Comparison of ENCODE assay signal across 9 cellular contexts in the genomic region with DNA sequence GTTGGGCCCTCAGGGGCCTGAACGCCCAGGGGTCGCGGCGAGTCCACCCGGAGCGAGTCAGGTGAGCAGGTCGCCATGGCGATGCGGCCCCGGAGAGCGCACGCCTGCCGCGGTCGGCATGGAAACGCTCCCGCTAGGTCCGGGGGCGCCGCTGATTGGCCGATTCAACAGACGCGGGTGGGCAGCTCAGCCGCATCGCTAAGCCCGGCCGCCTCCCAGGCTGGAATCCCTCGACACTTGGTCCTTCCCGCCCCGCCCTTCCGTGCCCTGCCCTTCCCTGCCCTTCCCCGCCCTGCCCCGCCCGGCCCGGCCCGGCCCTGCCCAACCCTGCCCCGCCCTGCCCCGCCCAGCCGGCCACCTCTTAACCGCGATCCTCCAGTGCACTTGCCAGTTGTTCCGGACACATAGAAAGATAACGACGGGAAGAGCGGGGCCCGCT. TPM values are rescaled to one million over a fixed set of nuclear protein-coding genes. Genes with fewer than 3 reads are reported as not detected.
DNase-seq lines count a peak whose midpoint lies in the region; ATAC-seq, FAIRE-seq and TF ChIP-seq lines count a peak whose summit lies in the region.
"Had no signal": no experiment of that assay in that cellular context is flagged by ENCODE, and none has a peak within 500 bp of the region (broad histone marks: within the 10 kb centered on the region; RNA-seq: fewer than 3 reads in every experiment).

A gene (plus strand): TSS at position 390 of the 439 bp plus-strand sequence. CDS start 562 bp downstream, outside the sequence.

- no peaks in the 10 kb centered on the region for H3K9me3 ChIP-seq in endothelial cell of umbilical vein (replicated peaks; ENCODE audit: control insufficient read depth, insufficient read depth, low read length)

- H3K27ac Mint-ChIP-seq in T-cell: no peak within 1 kb of the TSS
- H3K27ac Mint-ChIP-seq in naive thymus-derived CD8-positive, alpha-beta T cell: peak within 1 kb of the TSS in 1 of 10 donors; percentile 89

- in situ Hi-C loops in GM13976 (cut with MboI; ENCODE audit: low sequenced_read_pairs, unreplicated experiment): no loop called here

- peaks cover 8 to 20% (median 13%) of the 10 kb centered on the region in 3 donors for H3K4me1 Mint-ChIP-seq in T-cell
- H3K4me1 Mint-ChIP-seq in naive thymus-derived CD8-positive, alpha-beta T cell: peaks cover 0 to 14% (median 11%) of the 10 kb centered on the region in 4 donors

- H2AFZ ChIP-seq in endothelial cell of umbilical vein (ENCODE audit: low read depth, low read length): peak within 1 kb of the TSS; percentile 98

- TF ChIP-seq POLR2A in endothelial cell of umbilical vein (IDR thresholded peaks at IDR 0.05; ENCODE audit: low read depth, low read length): no peak

- DNase-seq in GM13976 (ENCODE audit: low spot score) (peak; percentile 64), T-cell (no peak), endothelial cell of umbilical vein (ENCODE audit: low read depth, low spot score) (no peak), HK-2 (ENCODE audit: unreplicated experiment) (no peak), activated gamma-delta T cell (lab: John Stamatoyannopoulos, UW) (no peak)
- no peak for DNase-seq in naive thymus-derived CD8-positive, alpha-beta T cell

- peak within 1 kb of the TSS; percentile 47 for H3K9ac ChIP-seq in endothelial cell of umbilical vein (replicated peaks; ENCODE audit: extremely low read depth, insufficient read depth, low read length)

- H3K27ac ChIP-seq in endothelial cell of umbilical vein (ENCODE audit: insufficient read depth, low read depth, low read length): no peak within 1 kb of the TSS

- no peaks in the 10 kb centered on the region for H3K36me3 Mint-ChIP-seq in T-cell
- no peaks in the 10 kb centered on the region for H3K36me3 Mint-ChIP-seq in naive thymus-derived CD8-positive, alpha-beta T cell

- no TSS peak for BruUV-seq in endothelial cell of umbilical vein (replicated peaks; lab: Mats Ljungman, UMichigan)

- no peaks in the 10 kb centered on the region for H3K36me3 ChIP-seq in endothelial cell of umbilical vein (ENCODE audit: control insufficient read depth in 2 of 2, extremely low read depth in 1 of 2, insufficient read depth in 2 of 2, low read length in 2 of 2)

- intact Hi-C loops in endothelial cell of umbilical vein (cut with micrococcal nuclease): no loop called here

- no peaks in the 10 kb centered on the region for H3K79me2 ChIP-seq in endothelial cell of umbilical vein (ENCODE audit: control insufficient read depth, insufficient read depth, low read length)

- H3K27me3 ChIP-seq in endothelial cell of umbilical vein (ENCODE audit: control insufficient read depth in 2 of 2, insufficient read depth in 2 of 2, low read length in 2 of 2): peaks cover 26 to 32% of the 10 kb centered on the region in 2 experiments

- dilution Hi-C loops in endothelial cell of umbilical vein (cut with MboI; ENCODE audit: extremely low pct_ligation_motif_present, low sequenced_read_pairs): no loop called here

- ATAC-seq in HG03354 (IDR thresholded peaks at IDR 0.05; ENCODE audit: poor library complexity, severe bottlenecking, unreplicated experiment): peak; percentile 68
- ATAC-seq in T-cell (replicated peaks in 1 of 4): peak in 2 of 4 experiments; percentile 17 to 32
- no peak for ATAC-seq in naive thymus-derived CD8-positive, alpha-beta T cell
- no peak for ATAC-seq in HG02610 (IDR thresholded peaks at IDR 0.05; ENCODE audit: unreplicated experiment)

- H3K4me2 ChIP-seq in endothelial cell of umbilical vein (ENCODE audit: insufficient read depth, low read length): peak within 1 kb of the TSS; percentile 91

- H3K9me1 ChIP-seq in endothelial cell of umbilical vein (replicated peaks; ENCODE audit: control insufficient read depth, extremely low read depth, insufficient read depth, low read length): no peaks in the 10 kb centered on the region

- H3K27me3 Mint-ChIP-seq in T-cell: peaks cover 59% of the 10 kb centered on the region in 2 donors
- peaks cover 35 to 81% (median 64%) of the 10 kb centered on the region in 5 donors for H3K27me3 Mint-ChIP-seq in naive thymus-derived CD8-positive, alpha-beta T cell

- peaks cover 24% of the 10 kb centered on the region for H3K4me1 ChIP-seq in endothelial cell of umbilical vein (ENCODE audit: control insufficient read depth, extremely low read depth, insufficient read depth, low read length)

- TF ChIP-seq CTCF in GM13976 (IDR thresholded peaks at IDR 0.05; ENCODE audit: borderline replicate concordance, control extremely low read depth, extremely low read depth, insufficient read depth, missing control alignments) (no peak), endothelial cell of umbilical vein (IDR thresholded peaks at IDR 0.05; ENCODE audit: extremely low read depth in 1 of 2, insufficient read depth in 1 of 2, low read depth in 1 of 2, low read length in 2 of 2) (no peak)

- peak within 1 kb of the TSS; percentile 46 to 84 (median 70) for H3K4me3 ChIP-seq in endothelial cell of umbilical vein (replicated peaks in 1 of 3; ENCODE audit: insufficient read depth in 1 of 3, low read depth in 1 of 3, low read length in 3 of 3)

- no peaks in the 10 kb centered on the region for H4K20me1 ChIP-seq in endothelial cell of umbilical vein (replicated peaks; ENCODE audit: control insufficient read depth, extremely low read depth, insufficient read depth, low read length)

- peak within 1 kb of the TSS; percentile 52 to 74 (median 53) for H3K4me3 Mint-ChIP-seq in T-cell
- H3K4me3 Mint-ChIP-seq in naive thymus-derived CD8-positive, alpha-beta T cell: peak within 1 kb of the TSS; percentile 61 to 76 (median 72)

- no peak for FAIRE-seq in endothelial cell of umbilical vein (lab: Jason Lieb, UNC)
- FAIRE-seq: TTC549 had no signal

- POLR2A ChIA-PET in T-cell (lab: Charles Lee) (no interaction called here), endothelial cell of umbilical vein (lab: Charles Lee) (no interaction called here)
- POLR2A ChIA-PET in naive thymus-derived CD8-positive, alpha-beta T cell (lab: Charles Lee): no interaction called here

- CTCF ChIA-PET in T-cell (lab: Charles Lee): no interaction called here
- CTCF ChIA-PET in endothelial cell of umbilical vein (lab: Charles Lee): interaction anchor here (1.0 to 1.9 kb wide), 3 partner anchors 10 to 304 kb away, joined by 3 to 8 read pairs (median 6); no protein-coding TSS in a partner anchor

- H3K9me3 Mint-ChIP-seq in T-cell: no peaks in the 10 kb centered on the region
- H3K9me3 Mint-ChIP-seq in naive thymus-derived CD8-positive, alpha-beta T cell: peaks cover 0 to 3% (median 0%) of the 10 kb centered on the region in 9 donors

TF ChIP-seq in endothelial cell of umbilical vein, 7 proteins besides CTCF, POLR2A, EP300 and RAD21:
- no peak for TF ChIP-seq GATA2 (IDR thresholded peaks at IDR 0.05; ENCODE audit: insufficient read depth, insufficient read length, low read depth, low read length)
- TF ChIP-seq POLR2AphosphoS5 (IDR thresholded peaks at IDR 0.05; ENCODE audit: insufficient read depth, low read depth, low read length): no peak
- TF ChIP-seq JUN (IDR thresholded peaks at IDR 0.05; ENCODE audit: borderline replicate concordance, insufficient read depth, insufficient read length, low read depth): no peak
- TF ChIP-seq EZH2 (IDR thresholded peaks at IDR 0.05; ENCODE audit: borderline replicate concordance, low read depth, low read length, severe bottlenecking): no peak
- no peak for TF ChIP-seq MYC (IDR thresholded peaks at IDR 0.05; ENCODE audit: low read depth, low read length)
- TF ChIP-seq FOS (IDR thresholded peaks at IDR 0.05; ENCODE audit: borderline replicate concordance, insufficient read depth, low read length): no peak
- TF ChIP-seq, protein P1, sequence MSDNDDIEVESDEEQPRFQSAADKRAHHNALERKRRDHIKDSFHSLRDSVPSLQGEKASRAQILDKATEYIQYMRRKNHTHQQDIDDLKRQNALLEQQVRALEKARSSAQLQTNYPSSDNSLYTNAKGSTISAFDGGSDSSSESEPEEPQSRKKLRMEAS (IDR thresholded peaks at IDR 0.05; ENCODE audit: insufficient read depth, insufficient read length): no peak

RNA-seq across cellular contexts. Expression of the gene that starts here (rescaled TPM):
- total RNA-seq in T-cell: not detected
- 0.37 and 0.46 TPM in 2 replicates for total RNA-seq in endothelial cell of umbilical vein
- 2.2 and 2.8 TPM in 2 replicates for polyA plus RNA-seq in endothelial cell of umbilical vein
- 4.7 and 5.2 TPM in 2 replicates for polyA plus RNA-seq in endothelial cell of umbilical vein (2011; cell fraction: cytosol; rRNA removed)
- polyA plus RNA-seq in endothelial cell of umbilical vein (2011; cell fraction: nucleus; rRNA removed): 3.8 and 4.2 TPM in 2 replicates
- 84.5 and 104 TPM in 2 replicates for polyA plus RNA-seq in endothelial cell of umbilical vein (2012)
- polyA minus RNA-seq in endothelial cell of umbilical vein: 0.87 and 1.4 TPM in 2 replicates
- not detected for polyA minus RNA-seq in endothelial cell of umbilical vein (2011; cell fraction: cytosol; rRNA and poly(A)+ RNA removed)
- 0.38 and 2.1 TPM in 2 replicates for polyA minus RNA-seq in endothelial cell of umbilical vein (2011; cell fraction: nucleus; rRNA and poly(A)+ RNA removed)
- total RNA-seq in naive thymus-derived CD8-positive, alpha-beta T cell: not detected
- polyA plus RNA-seq in naive thymus-derived CD8-positive, alpha-beta T cell: not detected
